19 cellular contexts compared by ENCODE assay signal in the genomic region with DNA sequence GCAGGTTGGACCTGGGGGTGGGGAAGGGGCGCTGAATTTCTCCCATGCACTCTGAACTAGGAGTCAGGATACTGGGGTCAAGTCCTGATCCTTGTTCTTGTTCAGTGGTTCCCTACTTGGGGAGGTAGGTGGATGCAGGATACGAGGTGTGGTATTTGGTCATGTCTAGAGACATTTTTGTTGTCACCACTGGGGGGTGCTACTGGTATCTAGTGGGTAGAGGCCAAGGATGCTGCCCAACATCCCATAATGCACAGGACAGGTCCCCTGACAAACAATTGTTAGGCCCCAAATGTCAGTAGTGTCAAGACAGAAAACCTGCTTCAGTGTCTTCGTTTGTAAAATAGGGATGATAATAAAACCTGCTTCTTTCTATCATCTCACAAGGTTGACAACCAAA.
DNase-seq lines count a peak whose midpoint lies in the region; ATAC-seq and TF ChIP-seq lines count a peak whose summit lies in the region.
"Had no signal": no experiment of that assay in that cellular context is flagged by ENCODE, and none has a peak within 500 bp of the region (broad histone marks: within the 10 kb centered on the region; RNA-seq: fewer than 3 reads in every experiment).

No MANE protein-coding gene starts in this region.

- no peaks in the 10 kb centered on the region for H3K4me1 Mint-ChIP-seq in MCF 10A (ENCODE audit: insufficient read depth, unreplicated experiment)
- H3K4me1 Mint-ChIP-seq: mesothelial cell of epicardium had no signal

- H3K27me3 ChIP-seq in breast epithelium, result no peaks in the 10 kb centered on the region
- H3K27me3 ChIP-seq in Karpas-422 (ENCODE audit: low read length), result no peaks in the 10 kb centered on the region
- H3K27me3 ChIP-seq in mammary epithelial cell (ENCODE audit: insufficient read depth, low read length), result no peaks in the 10 kb centered on the region
- H3K27me3 ChIP-seq: esophagus muscularis mucosa, neutrophil had no signal

- H3K36me3 Mint-ChIP-seq in MCF 10A (ENCODE audit: insufficient read depth, unreplicated experiment), result no peaks in the 10 kb centered on the region
- H3K36me3 Mint-ChIP-seq: activated CD4-positive, alpha-beta memory T cell treated with anti-CD3 and anti-CD28 coated beads for 36 hours; mesothelial cell of epicardium had no signal

- H3K4me3 Mint-ChIP-seq in MCF 10A (ENCODE audit: unreplicated experiment), result no peak overlapping the region
- H3K4me3 Mint-ChIP-seq: activated CD4-positive, alpha-beta memory T cell treated with anti-CD3 and anti-CD28 coated beads for 36 hours; mesothelial cell of epicardium had no signal

- no peak overlapping the region for H3K9ac ChIP-seq in Karpas-422 (ENCODE audit: low read length)
- no peak overlapping the region for H3K9ac ChIP-seq in mammary epithelial cell (ENCODE audit: insufficient read depth, low read length)

- no peak for TF ChIP-seq POLR2A in breast epithelium (IDR thresholded peaks at IDR 0.05)

- H3K79me2 ChIP-seq in Karpas-422 (ENCODE audit: low read length) (no peaks in the 10 kb centered on the region), mammary epithelial cell (ENCODE audit: insufficient read depth, low read length) (no peaks in the 10 kb centered on the region)

- dilution Hi-C loops in mammary epithelial cell (cut with HindIII; ENCODE audit: low sequenced_read_pairs), result no loop called here

- BruUV-seq in MCF 10A (replicated peaks; lab: Mats Ljungman, UMichigan) (no TSS peak), mammary epithelial cell (replicated peaks; lab: Mats Ljungman, UMichigan) (no TSS peak)

- H3K4me3 ChIP-seq in breast epithelium (no peak overlapping the region), Karpas-422 (ENCODE audit: low read length) (no peak overlapping the region), mammary epithelial cell (replicated peaks in 1 of 3; ENCODE audit: insufficient read depth in 1 of 3, low read depth in 2 of 3, low read length in 3 of 3) (no peak overlapping the region), retinal pigment epithelial cell (ENCODE audit: low read length) (no peak overlapping the region)
- H3K4me3 ChIP-seq: esophagus muscularis mucosa, HAP-1, heart left ventricle, SK-N-MC had no signal

- no peaks in the 10 kb centered on the region for H3K4me1 ChIP-seq in breast epithelium
- H3K4me1 ChIP-seq in Karpas-422 (ENCODE audit: low read length), result no peaks in the 10 kb centered on the region
- H3K4me1 ChIP-seq in mammary epithelial cell (ENCODE audit: insufficient read depth, low read length), result no peaks in the 10 kb centered on the region
- H3K4me1 ChIP-seq: esophagus muscularis mucosa, HAP-1, heart left ventricle had no signal

- H2AFZ ChIP-seq in Karpas-422 (ENCODE audit: low read length) (no peak overlapping the region), mammary epithelial cell (ENCODE audit: low read depth, low read length) (no peak overlapping the region)

- no peak overlapping the region for H3K27ac Mint-ChIP-seq in MCF 10A (ENCODE audit: low read depth, unreplicated experiment)
- H3K27ac Mint-ChIP-seq: activated CD4-positive, alpha-beta memory T cell treated with anti-CD3 and anti-CD28 coated beads for 36 hours; mesothelial cell of epicardium had no signal

- H3K9me2 ChIP-seq in Karpas-422 (replicated peaks; ENCODE audit: insufficient read depth, low read length), result no peaks in the 10 kb centered on the region

- H3K27ac ChIP-seq in breast epithelium (no peak overlapping the region), Karpas-422 (ENCODE audit: low read length) (no peak overlapping the region), mammary epithelial cell (ENCODE audit: insufficient read depth, low read depth, low read length) (no peak overlapping the region)
- H3K27ac ChIP-seq: esophagus muscularis mucosa, heart left ventricle, neutrophil, SK-N-MC had no signal

- DNase-seq in MCF 10A (ENCODE audit: unreplicated experiment) (peak; percentile 7), breast epithelium (ENCODE audit: low spot score in 2 of 2) (no peak), Karpas-422 (peak; percentile 44), mammary epithelial cell (no peak), retinal pigment epithelial cell (ENCODE audit: low read depth) (no peak), 8988T (no peak)
- DNase-seq: activated CD4-positive, alpha-beta memory T cell treated with anti-CD3 and anti-CD28 coated beads for 36 hours; heart left ventricle; kidney glomerular epithelial cell; NCI-H1105; stimulated activated CD4-positive, alpha-beta T cell treated with anti-CD3 and anti-CD28 coated beads, Interleukin-1b, Interleukin-23, amount 100 ng/mL, for 48 hours had no signal

- CTCF ChIA-PET in MCF 10A (lab: Yijun Ruan, JAX), result no interaction called here
- CTCF ChIA-PET in mammary epithelial cell (lab: Charles Lee; ENCODE audit: low non-redundant PET), result no interaction called here

- no peak overlapping the region for H3K4me2 ChIP-seq in Karpas-422 (ENCODE audit: low read depth, low read length, poor library complexity, severe bottlenecking)
- no peak overlapping the region for H3K4me2 ChIP-seq in mammary epithelial cell (ENCODE audit: insufficient read depth, low read depth, low read length)

- WGBS in mammary epithelial cell (ENCODE audit: low coverage, missing lambda C conversion rate), result 79% methylated on average over 3 of the region's 3 CpGs

- POLR2A ChIA-PET in MCF 10A (lab: Yijun Ruan, JAX), result no interaction called here

- H3K27me3 Mint-ChIP-seq in MCF 10A (ENCODE audit: insufficient read depth, unreplicated experiment), result no peaks in the 10 kb centered on the region

- in situ Hi-C loops in mammary epithelial cell (cut with MboI; ENCODE audit: low sequenced_read_pairs in 2 of 2), result no loop called here

- H3K9me3 ChIP-seq in breast epithelium, result no peaks in the 10 kb centered on the region
- H3K9me3 ChIP-seq in Karpas-422 (ENCODE audit: low read length), result no peaks in the 10 kb centered on the region
- no peaks in the 10 kb centered on the region for H3K9me3 ChIP-seq in mammary epithelial cell (replicated peaks; ENCODE audit: insufficient read depth, low read length)
- H3K9me3 ChIP-seq: esophagus muscularis mucosa, HAP-1, heart left ventricle, neutrophil had no signal

- TF ChIP-seq CTCF in MCF 10A (IDR thresholded peaks at IDR 0.05; ENCODE audit: unreplicated experiment) (no peak), breast epithelium (IDR thresholded peaks at IDR 0.05) (no peak), mammary epithelial cell (conservative IDR thresholded peaks at IDR 0.05 in 1 of 2, IDR thresholded peaks at IDR 0.05 in 1 of 2; ENCODE audit: extremely low read depth in 1 of 2, insufficient read depth in 1 of 2, low read depth in 1 of 2, low read length in 2 of 2) (peak; percentile 3 to 12), retinal pigment epithelial cell (conservative IDR thresholded peaks at IDR 0.05; ENCODE audit: low read depth, low read length) (peak; percentile 15)

- no peaks in the 10 kb centered on the region for H3K36me3 ChIP-seq in breast epithelium
- no peaks in the 10 kb centered on the region for H3K36me3 ChIP-seq in Karpas-422 (ENCODE audit: insufficient read depth, low read length)
- H3K36me3 ChIP-seq in mammary epithelial cell (ENCODE audit: insufficient read depth, low read length), result no peaks in the 10 kb centered on the region
- H3K36me3 ChIP-seq: esophagus muscularis mucosa, HAP-1, heart left ventricle, neutrophil had no signal

- ATAC-seq in HG03196 (IDR thresholded peaks at IDR 0.05; ENCODE audit: unreplicated experiment) (no peak), GM21360 (IDR thresholded peaks at IDR 0.05; ENCODE audit: unreplicated experiment) (no peak)
- ATAC-seq: heart left ventricle, sciatic nerve had no signal

- H4K20me1 ChIP-seq in Karpas-422 (ENCODE audit: insufficient read depth, low read depth, low read length) (no peaks in the 10 kb centered on the region), mammary epithelial cell (ENCODE audit: insufficient read depth, low read length) (no peaks in the 10 kb centered on the region)

- intact Hi-C loops in MCF 10A (cut with micrococcal nuclease) (no loop called here), breast epithelium (cut with DNase I; ENCODE audit: low total_unique reads) (no loop called here), mammary epithelial cell (cut with micrococcal nuclease) (no loop called here)

- H3K9me3 Mint-ChIP-seq in MCF 10A (ENCODE audit: unreplicated experiment), result no peaks in the 10 kb centered on the region
- H3K9me3 Mint-ChIP-seq: activated CD4-positive, alpha-beta memory T cell treated with anti-CD3 and anti-CD28 coated beads for 36 hours had no signal

Comparison
In these comparisons a context has a peak if more than half of its experiments do, and no peak if none do; other contexts are left out.
1. DNase-seq: peak in MCF 10A (single experiment) and Karpas-422 (single experiment); none in breast epithelium (0 of 2), mammary epithelial cell (single experiment), retinal pigment epithelial cell (single experiment) and 8988T (single experiment).
2. CTCF ChIP-seq: peak in mammary epithelial cell (2 of 2) and retinal pigment epithelial cell (single experiment); none in MCF 10A (single experiment) and breast epithelium (0 of 3).